Comparison of ENCODE assay signal across 1 cellular context in the genomic region with DNA sequence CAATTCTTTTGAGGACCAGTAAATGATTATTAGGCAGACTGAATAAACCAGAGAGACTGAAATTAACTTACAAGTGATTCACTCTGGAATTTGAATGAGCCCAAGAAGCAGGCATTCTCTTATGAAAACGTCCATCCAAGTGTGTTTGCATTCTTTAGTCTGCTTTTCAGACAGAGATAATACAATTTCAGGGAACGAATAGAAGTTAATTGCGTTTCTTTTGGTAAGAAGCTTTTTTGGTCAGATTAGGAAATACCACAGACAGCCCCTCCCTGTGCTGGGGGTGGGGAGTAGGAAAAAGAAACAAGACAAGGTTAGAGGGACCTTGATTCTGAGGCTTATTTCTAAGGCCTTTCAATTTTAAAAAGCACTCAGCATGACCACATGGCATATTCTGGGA.
TF ChIP-seq lines count a peak whose summit lies in the region.

No MANE protein-coding gene starts in this region.

TF ChIP-seq in SK-N-SH treated with all-trans-retinoic acid at 6 μM for 48 hours, 23 proteins besides CTCF, POLR2A, EP300 and RAD21 (continued from another document):
- TF ChIP-seq POU6F1 (CRISPR knock-in tag; IDR thresholded peaks at IDR 0.05; ENCODE audit: borderline replicate concordance, low read depth) (no peak), ZFP3 (CRISPR knock-in tag; IDR thresholded peaks at IDR 0.05) (0 out of 2 replicates have a peak, but pooled peaks have one; percentile 32), TCF4 (CRISPR knock-in tag; IDR thresholded peaks at IDR 0.05; ENCODE audit: borderline replicate concordance) (no peak), ARNTL (CRISPR knock-in tag; IDR thresholded peaks at IDR 0.05; ENCODE audit: borderline replicate concordance, low read depth) (no peak), SNAI2 (CRISPR knock-in tag; IDR thresholded peaks at IDR 0.05) (peak; percentile 38; the same call in 1 of the 2 replicates), TOX (CRISPR knock-in tag; IDR thresholded peaks at IDR 0.05; ENCODE audit: borderline replicate concordance) (no peak), ZC3H10 (CRISPR knock-in tag; IDR thresholded peaks at IDR 0.05) (no peak), GLIS3 (CRISPR knock-in tag; IDR thresholded peaks at IDR 0.05) (no peak), ZFP30 (CRISPR knock-in tag; IDR thresholded peaks at IDR 0.05) (no peak)
- TF ChIP-seq, protein P1, sequence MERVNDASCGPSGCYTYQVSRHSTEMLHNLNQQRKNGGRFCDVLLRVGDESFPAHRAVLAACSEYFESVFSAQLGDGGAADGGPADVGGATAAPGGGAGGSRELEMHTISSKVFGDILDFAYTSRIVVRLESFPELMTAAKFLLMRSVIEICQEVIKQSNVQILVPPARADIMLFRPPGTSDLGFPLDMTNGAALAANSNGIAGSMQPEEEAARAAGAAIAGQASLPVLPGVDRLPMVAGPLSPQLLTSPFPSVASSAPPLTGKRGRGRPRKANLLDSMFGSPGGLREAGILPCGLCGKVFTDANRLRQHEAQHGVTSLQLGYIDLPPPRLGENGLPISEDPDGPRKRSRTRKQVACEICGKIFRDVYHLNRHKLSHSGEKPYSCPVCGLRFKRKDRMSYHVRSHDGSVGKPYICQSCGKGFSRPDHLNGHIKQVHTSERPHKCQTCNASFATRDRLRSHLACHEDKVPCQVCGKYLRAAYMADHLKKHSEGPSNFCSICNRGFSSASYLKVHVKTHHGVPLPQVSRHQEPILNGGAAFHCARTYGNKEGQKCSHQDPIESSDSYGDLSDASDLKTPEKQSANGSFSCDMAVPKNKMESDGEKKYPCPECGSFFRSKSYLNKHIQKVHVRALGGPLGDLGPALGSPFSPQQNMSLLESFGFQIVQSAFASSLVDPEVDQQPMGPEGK (CRISPR knock-in tag; IDR thresholded peaks at IDR 0.05; ENCODE audit: borderline replicate concordance), result peak; percentile 86; the same call in 1 of the 2 replicates
TF ChIP-seq in SK-N-SH treated with all-trans-retinoic acid at 6 μM for 48 hours: peak in this region for 5.
